14 cellular contexts compared by ENCODE assay signal in genomic region chr1:113036639-113037321, GRCh38. TPM values are rescaled to one million over a fixed set of nuclear protein-coding genes. Genes with fewer than 3 reads are reported as not detected.
DNase-seq lines count a peak whose midpoint lies in the region; ATAC-seq, FAIRE-seq and TF ChIP-seq lines count a peak whose summit lies in the region.
"Had no signal": no experiment of that assay in that cellular context is flagged by ENCODE, and none has a peak within 500 bp of the region (broad histone marks: within the 10 kb centered on the region; RNA-seq: fewer than 3 reads in every experiment).

No MANE protein-coding gene starts in this region.

- H2AFZ ChIP-seq in OCI-LY3 (ENCODE audit: low read depth, low read length): no peak overlapping the region

- H4K20me1 ChIP-seq in OCI-LY3 (ENCODE audit: insufficient read depth, low read length): no peaks in the 10 kb centered on the region

- H3K27me3 ChIP-seq in H7 (ENCODE audit: control insufficient read depth, insufficient read depth, low read length): no peaks in the 10 kb centered on the region
- H3K27me3 ChIP-seq in OCI-LY3 (ENCODE audit: low read depth, low read length): no peaks in the 10 kb centered on the region
- H3K27me3 ChIP-seq in gastroesophageal sphincter: no peaks in the 10 kb centered on the region
- no peaks in the 10 kb centered on the region for H3K27me3 ChIP-seq in effector memory CD4-positive, alpha-beta T cell (replicated peaks; ENCODE audit: control insufficient read depth, insufficient read depth, low read length, poor library complexity, severe bottlenecking)
- H3K27me3 ChIP-seq: esophagus squamous epithelium, right atrium auricular region, testis had no signal

- H3K4me1 ChIP-seq in OCI-LY3 (ENCODE audit: low read length): peaks cover 53% of the 10 kb centered on the region
- no peaks in the 10 kb centered on the region for H3K4me1 ChIP-seq in gastroesophageal sphincter
- H3K4me1 ChIP-seq in effector memory CD4-positive, alpha-beta T cell (ENCODE audit: control insufficient read depth, insufficient read depth, low read length, poor library complexity, severe bottlenecking): no peaks in the 10 kb centered on the region
- H3K4me1 ChIP-seq: right atrium auricular region had no signal

- DNase-seq in GM12891 (ENCODE audit: insufficient read length, low spot score) (no peak), H7 (peak; percentile 30), foreskin fibroblast (peak; percentile 32 to 61), NCI-H1436 (lab: John Stamatoyannopoulos, UW) (no peak), RKO (ENCODE audit: low spot score) (no peak)
- DNase-seq in effector memory CD4-positive, alpha-beta T cell: no peak
- DNase-seq: activated CD8-positive, alpha-beta T cell treated with anti-CD3 and anti-CD28 coated beads, Interleukin-2, amount 10 ng/mL, durations not matched to agents 7 days and 5 days; esophagus squamous epithelium; NCI-H2171; T-helper 9 cell; testis had no signal

- H3K27ac ChIP-seq in OCI-LY3 (ENCODE audit: low read length) (peak overlapping the region; percentile 82), gastroesophageal sphincter (no peak overlapping the region)
- no peak overlapping the region for H3K27ac ChIP-seq in effector memory CD4-positive, alpha-beta T cell (ENCODE audit: insufficient read depth, low read length, poor library complexity, severe bottlenecking)
- H3K27ac ChIP-seq: esophagus squamous epithelium, right atrium auricular region, testis had no signal

- no peak overlapping the region for H3K4me3 ChIP-seq in H7 (ENCODE audit: insufficient read depth, low read depth, low read length)
- H3K4me3 ChIP-seq in OCI-LY3 (ENCODE audit: low read length): peak overlapping the region; percentile 32; the same call in 1 of the 2 replicates
- H3K4me3 ChIP-seq in foreskin fibroblast (ENCODE audit: low read depth in 1 of 2, low read length in 2 of 2): no peak overlapping the region
- no peak overlapping the region for H3K4me3 ChIP-seq in gastroesophageal sphincter
- H3K4me3 ChIP-seq in effector memory CD4-positive, alpha-beta T cell (ENCODE audit: insufficient read depth, low read depth, low read length, poor library complexity, severe bottlenecking): no peak overlapping the region
- H3K4me3 ChIP-seq: esophagus squamous epithelium, right atrium auricular region, testis had no signal

- ATAC-seq in gastroesophageal sphincter: no peak
- ATAC-seq: activated CD8-positive, alpha-beta T cell treated with anti-CD3 and anti-CD28 coated beads, Interleukin-2, amount 10 ng/mL, durations not matched to agents 7 days and 5 days had no signal

- FAIRE-seq in GM12891 (lab: Jason Lieb, UNC): peak; percentile 56

- H3K36me3 ChIP-seq in H7 (replicated peaks; ENCODE audit: control insufficient read depth, insufficient read depth, low read length) (no peaks in the 10 kb centered on the region), OCI-LY3 (replicated peaks; ENCODE audit: low read depth, low read length) (no peaks in the 10 kb centered on the region), gastroesophageal sphincter (no peaks in the 10 kb centered on the region)
- H3K36me3 ChIP-seq in effector memory CD4-positive, alpha-beta T cell (ENCODE audit: control insufficient read depth, insufficient read depth, low read length): no peaks in the 10 kb centered on the region
- H3K36me3 ChIP-seq: esophagus squamous epithelium, right atrium auricular region had no signal

- TF ChIP-seq EP300 in gastroesophageal sphincter (IDR thresholded peaks at IDR 0.05): no peak

- peak overlapping the region; percentile 78 for H3K4me2 ChIP-seq in OCI-LY3 (ENCODE audit: low read length)

- peaks cover 4% of the 10 kb centered on the region; the same call in 1 of the 2 replicates for H3K79me2 ChIP-seq in OCI-LY3 (ENCODE audit: low read length)

- H3K9me3 ChIP-seq in OCI-LY3 (ENCODE audit: insufficient read depth, low read length) (no peaks in the 10 kb centered on the region), gastroesophageal sphincter (no peaks in the 10 kb centered on the region)
- H3K9me3 ChIP-seq in effector memory CD4-positive, alpha-beta T cell (ENCODE audit: control insufficient read depth, low read length): no peaks in the 10 kb centered on the region
- H3K9me3 ChIP-seq: esophagus squamous epithelium, right atrium auricular region, testis had no signal

- 53 to 67% methylated on average over 1 to 2 of the region's 2 CpGs for WGBS in gastroesophageal sphincter (ENCODE audit: low coverage in 1 of 2), 2 donors

- peak overlapping the region; percentile 60; the same call in 1 of the 2 replicates for H3K9ac ChIP-seq in OCI-LY3 (ENCODE audit: low read length)

- TF ChIP-seq POLR2A in GM12891 (IDR thresholded peaks at IDR 0.05; ENCODE audit: low read depth, low read length): no peak
- no peak for TF ChIP-seq POLR2A in gastroesophageal sphincter (IDR thresholded peaks at IDR 0.05)

- no peak for TF ChIP-seq CTCF in OCI-LY3 (IDR thresholded peaks at IDR 0.05; ENCODE audit: low read depth, low read length)
- no peak for TF ChIP-seq CTCF in foreskin fibroblast (IDR thresholded peaks at IDR 0.05; ENCODE audit: low read depth, low read length)
- no peak for TF ChIP-seq CTCF in gastroesophageal sphincter (IDR thresholded peaks at IDR 0.05)

TF ChIP-seq in GM12891, 5 proteins besides CTCF, POLR2A, EP300 and RAD21:
- TF ChIP-seq TAF1 (IDR thresholded peaks at IDR 0.05; ENCODE audit: low read depth, low read length) (no peak), SPI1 (IDR thresholded peaks at IDR 0.05; ENCODE audit: low read depth, low read length) (no peak), PAX5 (IDR thresholded peaks at IDR 0.05; ENCODE audit: insufficient read depth, low read length, severe bottlenecking) (no peak), POLR2AphosphoS5 (IDR thresholded peaks at IDR 0.05; ENCODE audit: low read depth, low read length) (no peak), POU2F2 (IDR thresholded peaks at IDR 0.05; ENCODE audit: low read depth, low read length) (no peak)

RNA-seq across cellular contexts. Expression of gene LRIG2, which starts 36.2 kb away (rescaled TPM):
- polyA plus RNA-seq in GM12891 (2012; ENCODE audit: low read depth, missing spikeins): 1.7 TPM
- 22.6 and 33.9 TPM in 2 replicates for total RNA-seq in H7 (2014; rRNA removed; shearing (Covaris generic))
- 10 to 100 TPM in 2 of 4 donors, 1 to 10 TPM in 2; 8.6 to 13.6 (median 10.7) TPM for total RNA-seq in gastroesophageal sphincter

Comparison
In these comparisons a context has a peak if more than half of its experiments do, and no peak if none do; other contexts are left out.
1. DNase-seq: peak in H7 (single experiment) and foreskin fibroblast (2 of 2); none in GM12891 (single experiment), NCI-H1436 (single experiment), RKO (single experiment) and effector memory CD4-positive, alpha-beta T cell (0 of 3).